ENCODE assay signal across 8 cellular contexts in the genomic region with DNA sequence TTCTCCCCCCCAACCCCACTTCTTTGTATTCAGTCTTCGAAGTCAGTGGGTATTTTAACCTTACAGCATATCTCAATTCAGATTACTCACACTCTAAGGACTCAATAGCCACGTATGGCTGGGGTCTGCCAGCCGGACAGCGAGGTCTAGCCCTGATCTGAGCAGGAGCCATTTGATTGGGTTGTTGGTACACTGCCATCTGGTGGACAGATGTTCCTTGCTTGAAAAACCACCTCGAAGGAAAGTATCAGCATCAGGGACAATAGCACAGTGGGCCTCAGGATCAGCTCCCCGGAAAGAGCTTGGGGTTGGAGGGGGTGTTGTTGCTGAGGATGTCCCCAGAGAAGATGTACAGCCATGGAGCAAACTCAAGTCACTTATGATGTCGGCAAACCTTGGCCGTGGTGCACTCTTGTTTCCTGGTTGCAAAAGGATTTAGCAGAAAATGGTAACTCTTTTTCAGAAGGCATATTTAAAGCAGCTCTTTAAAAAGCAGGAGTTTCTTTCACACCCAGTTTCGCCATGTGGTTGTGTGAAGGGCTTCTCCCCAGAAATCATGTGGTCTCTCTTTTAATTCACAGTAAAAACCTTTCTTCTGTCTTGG. TPM values are rescaled to one million over a fixed set of nuclear protein-coding genes. Genes with fewer than 3 reads are reported as not detected.
A peak's percentile ranks its signal among the peaks of the same experiment; 100 is the strongest.
DNase-seq lines count a peak whose midpoint lies in the region; ATAC-seq and TF ChIP-seq lines count a peak whose summit lies in the region.

No MANE protein-coding gene starts in this region.

- TF ChIP-seq POLR2A in lower leg skin (IDR thresholded peaks at IDR 0.05), result no peak

- no peak overlapping the region for H3K4me3 Mint-ChIP-seq in activated CD4-positive, alpha-beta T cell treated with anti-CD3 and anti-CD28 coated beads, Interleukin-2, amount 10 ng/mL, durations not matched to agents 7 days and 5 days

- CTCF ChIA-PET in activated CD4-positive, alpha-beta T cell treated with anti-CD3 and anti-CD28 coated beads, Interleukin-2, amount 10 ng/mL, durations not matched to agents 7 days and 5 days (lab: Charles Lee), result interaction anchor here (1.0 to 1.1 kb wide), 4 partner anchors 17 to 200 kb away, joined by 3 to 4 read pairs (median 4); no protein-coding TSS in a partner anchor

- no peaks in the 10 kb centered on the region for H3K9me3 Mint-ChIP-seq in activated CD4-positive, alpha-beta T cell treated with anti-CD3 and anti-CD28 coated beads, Interleukin-2, amount 10 ng/mL, durations not matched to agents 7 days and 5 days

- no peaks in the 10 kb centered on the region for H3K4me1 ChIP-seq in DND-41 (ENCODE audit: insufficient read depth, low read length)

- H3K9ac ChIP-seq in DND-41 (ENCODE audit: low read depth, low read length), result no peak overlapping the region

- TF ChIP-seq CTCF in DND-41 (IDR thresholded peaks at IDR 0.05; ENCODE audit: borderline replicate concordance, extremely low read depth, low read length, poor library complexity, severe bottlenecking) (peak; percentile 88), lower leg skin (IDR thresholded peaks at IDR 0.05) (no peak)

- no peak overlapping the region for H2AFZ ChIP-seq in DND-41 (ENCODE audit: low read depth, low read length)

- H4K20me1 ChIP-seq in DND-41 (ENCODE audit: insufficient read depth, low read length), result no peaks in the 10 kb centered on the region

- peaks cover 13% of the 10 kb centered on the region for H3K4me1 Mint-ChIP-seq in activated CD4-positive, alpha-beta T cell treated with anti-CD3 and anti-CD28 coated beads, Interleukin-2, amount 10 ng/mL, durations not matched to agents 7 days and 5 days

- DNase-seq in DND-41, result peak; percentile 55
- peak; percentile 72 to 82 for DNase-seq in NCI-H526 (lab: John Stamatoyannopoulos, UW)
- peak; percentile 66 for DNase-seq in activated CD4-positive, alpha-beta T cell treated with anti-CD3 and anti-CD28 coated beads, Interleukin-2, amount 10 ng/mL, durations not matched to agents 7 days and 5 days
- peak; percentile 51 to 79 for DNase-seq in dermis microvascular lymphatic vessel endothelial cell (ENCODE audit: low read depth in 2 of 2)
- peak; percentile 49 to 63 for DNase-seq in lower leg skin (ENCODE audit: low spot score in 2 of 2)
- peak; percentile 61 for DNase-seq in stimulated activated CD8-positive, alpha-beta memory T cell treated with anti-CD3 and anti-CD28 coated beads, Interleukin-4, amount 100 ng/mL, for 48 hours

- ATAC-seq in DND-41 (ENCODE audit: insufficient read depth, low read depth) (peak; percentile 82), HG02798 (IDR thresholded peaks at IDR 0.05; ENCODE audit: poor library complexity, unreplicated experiment) (peak; percentile 44), GM18907 (IDR thresholded peaks at IDR 0.05; ENCODE audit: unreplicated experiment) (no peak)

- H3K27ac Mint-ChIP-seq in activated CD4-positive, alpha-beta T cell treated with anti-CD3 and anti-CD28 coated beads, Interleukin-2, amount 10 ng/mL, durations not matched to agents 7 days and 5 days, result no peak overlapping the region

- 26 to 27% methylated on average over 9 of the region's 9 CpGs for WGBS in lower leg skin, 2 donors

- no peaks in the 10 kb centered on the region for H3K36me3 Mint-ChIP-seq in activated CD4-positive, alpha-beta T cell treated with anti-CD3 and anti-CD28 coated beads, Interleukin-2, amount 10 ng/mL, durations not matched to agents 7 days and 5 days (ENCODE audit: low read depth)

- H3K27ac ChIP-seq in DND-41 (ENCODE audit: low read length), result no peak overlapping the region

- H3K27me3 Mint-ChIP-seq in activated CD4-positive, alpha-beta T cell treated with anti-CD3 and anti-CD28 coated beads, Interleukin-2, amount 10 ng/mL, durations not matched to agents 7 days and 5 days, result peaks cover 16% of the 10 kb centered on the region

- H3K9me3 ChIP-seq in DND-41 (ENCODE audit: insufficient read depth, low read length, severe bottlenecking), result no peaks in the 10 kb centered on the region

- H3K4me3 ChIP-seq in DND-41 (ENCODE audit: low read depth in 1 of 2, low read length in 2 of 2) (no peak overlapping the region), lower leg skin (ENCODE audit: low read depth, poor library complexity, severe bottlenecking) (no peak overlapping the region)

- no peaks in the 10 kb centered on the region for H3K79me2 ChIP-seq in DND-41 (ENCODE audit: insufficient read depth, low read length)

- H3K27me3 ChIP-seq in DND-41 (ENCODE audit: insufficient read depth, low read length, poor library complexity), result peaks cover 16% of the 10 kb centered on the region

- no peaks in the 10 kb centered on the region for H3K36me3 ChIP-seq in DND-41 (ENCODE audit: insufficient read depth, low read length)

- POLR2A ChIA-PET in activated CD4-positive, alpha-beta T cell treated with anti-CD3 and anti-CD28 coated beads, Interleukin-2, amount 10 ng/mL, durations not matched to agents 7 days and 5 days (lab: Charles Lee), result no interaction called here

- no peak overlapping the region for H3K4me2 ChIP-seq in DND-41 (ENCODE audit: insufficient read depth, low read length)

- intact Hi-C loops in lower leg skin (cut with DNase I; ENCODE audit: low total_unique reads), result no loop called here

RNA-seq across cellular contexts. Expression of gene KCNMB1, which starts 31.7 kb away (rescaled TPM):
- total RNA-seq in activated CD4-positive, alpha-beta T cell treated with anti-CD3 and anti-CD28 coated beads, Interleukin-2, amount 10 ng/mL, durations not matched to agents 7 days and 5 days, result not detected
- total RNA-seq in dermis microvascular lymphatic vessel endothelial cell (under 0.01 TPM in 1 of 2 replicates, not detected in the other), lower leg skin (1 to 10 TPM in 3 of 4 donors, under 1 TPM in 1; 0.55 to 2.4 (median 1.1) TPM)
